12 cellular contexts compared by ENCODE assay signal in genomic region chr2:174662459-174662858, GRCh38.
A peak's percentile ranks its signal among the peaks of the same experiment; 100 is the strongest.
DNase-seq lines count a peak whose midpoint lies in the region; ATAC-seq and TF ChIP-seq lines count a peak whose summit lies in the region.
"Had no signal": no experiment of that assay in that cellular context is flagged by ENCODE, and none has a peak within 500 bp of the region (broad histone marks: within the 10 kb centered on the region; RNA-seq: fewer than 3 reads in every experiment).

No MANE protein-coding gene starts in this region.

- TF ChIP-seq CTCF in HFFc6 (IDR thresholded peaks at IDR 0.05), result no peak
- TF ChIP-seq CTCF in astrocyte of the spinal cord (IDR thresholded peaks at IDR 0.05; ENCODE audit: low read depth, low read length), result no peak
- no peak for TF ChIP-seq CTCF in gastroesophageal sphincter (IDR thresholded peaks at IDR 0.05)
- TF ChIP-seq CTCF in thoracic aorta (IDR thresholded peaks at IDR 0.05), result no peak

- in situ Hi-C loops in astrocyte of the spinal cord (cut with HindIII; ENCODE audit: low sequenced_read_pairs), result no loop called here

- H3K27ac Mint-ChIP-seq in HFFc6, result peak overlapping the region; percentile 93

- H3K27ac ChIP-seq in gastroesophageal sphincter (peak overlapping the region in 3 of 4 donors; percentile 13 to 74 (median 69)), thoracic aorta (peak overlapping the region; percentile 75 to 82)

- ATAC-seq in gastroesophageal sphincter, result no peak
- peak; percentile 25 for ATAC-seq in thoracic aorta (ENCODE audit: insufficient number of reproducible peaks, low FRiP score, low read depth)
- ATAC-seq: activated T-cell treated with anti-CD3 and anti-CD28 coated beads, Interleukin-2, amount 50 U/mL, for 4 hours; HCT116 had no signal

- H3K4me3 ChIP-seq in astrocyte of the spinal cord (ENCODE audit: low read depth, low read length), result no peak overlapping the region
- H3K4me3 ChIP-seq in gastroesophageal sphincter, result no peak overlapping the region
- H3K4me3 ChIP-seq in thoracic aorta, result peak overlapping the region; percentile 32

- DNase-seq in HFFc6 (peak; percentile 84), astrocyte of the spinal cord (ENCODE audit: low read depth, low spot score) (peak; percentile 75), thoracic aorta (ENCODE audit: low spot score) (no peak), GM19238 (ENCODE audit: insufficient read length, low spot score) (no peak), NCI-H2081 treated with DMSO at 0.1 percent for 48 hours (lab: John Stamatoyannopoulos, UW) (no peak)
- DNase-seq in activated CD4-positive, alpha-beta T cell treated with anti-CD3 and anti-CD28 coated beads for 48 hours, result no peak
- DNase-seq: activated T-cell treated with anti-CD3 and anti-CD28 coated beads, Interleukin-2, amount 50 U/mL, for 4 hours; DND-41; OCI-M1 had no signal

- peak overlapping the region; percentile 58 for H3K4me3 Mint-ChIP-seq in HFFc6
- H3K4me3 Mint-ChIP-seq: activated T-cell treated with anti-CD3 and anti-CD28 coated beads, Interleukin-2, amount 50 U/mL, for 4 hours; neural crest cell had no signal

- H3K27me3 ChIP-seq in gastroesophageal sphincter, result no peaks in the 10 kb centered on the region
- no peaks in the 10 kb centered on the region for H3K27me3 ChIP-seq in thoracic aorta (replicated peaks; ENCODE audit: insufficient read depth)

- H3K9me3 Mint-ChIP-seq in HFFc6, result no peaks in the 10 kb centered on the region
- H3K9me3 Mint-ChIP-seq: activated T-cell treated with anti-CD3 and anti-CD28 coated beads, Interleukin-2, amount 50 U/mL, for 4 hours; neural crest cell had no signal

- TF ChIP-seq EP300 in gastroesophageal sphincter (IDR thresholded peaks at IDR 0.05), result no peak

- H3K4me1 ChIP-seq in gastroesophageal sphincter (peaks cover 0 to 76% (median 18%) of the 10 kb centered on the region in 3 donors), thoracic aorta (ENCODE audit: control insufficient read depth in 1 of 2, low read depth in 2 of 2) (peaks cover 34 to 55% of the 10 kb centered on the region in 2 donors)

- H3K9me3 ChIP-seq in gastroesophageal sphincter (no peaks in the 10 kb centered on the region), thoracic aorta (no peaks in the 10 kb centered on the region)

- H3K4me1 Mint-ChIP-seq in HFFc6 (ENCODE audit: low read depth), result peaks cover 61% of the 10 kb centered on the region

- no peaks in the 10 kb centered on the region for H3K27me3 Mint-ChIP-seq in HFFc6 (ENCODE audit: insufficient read depth)

- H3K36me3 Mint-ChIP-seq in HFFc6 (ENCODE audit: low read depth), result no peaks in the 10 kb centered on the region

- H3K36me3 ChIP-seq in gastroesophageal sphincter (no peaks in the 10 kb centered on the region), thoracic aorta (no peaks in the 10 kb centered on the region)

- TF ChIP-seq POLR2A in gastroesophageal sphincter (IDR thresholded peaks at IDR 0.05), result no peak

- WGBS in gastroesophageal sphincter (ENCODE audit: low coverage in 1 of 2), 2 donors, result 47% methylated on average over 3 of the region's 3 CpGs; no CpG with 5 or more reads in 1 of the 2 donors

Comparison
In these comparisons a context has a peak if more than half of its experiments do, and no peak if none do; other contexts are left out.
1. DNase-seq: peak in HFFc6 (single experiment) and astrocyte of the spinal cord (single experiment); none in thoracic aorta (single experiment), activated CD4-positive, alpha-beta T cell treated with anti-CD3 and anti-CD28 coated beads for 48 hours (single experiment), GM19238 (single experiment) and NCI-H2081 treated with DMSO at 0.1 percent for 48 hours (single experiment).